ENCODE assay signal across 20 cellular contexts in genomic region chr10:6217621-6218020, GRCh38.
"Had no signal": no experiment of that assay in that cellular context is flagged by ENCODE, and none has a peak within 500 bp of the region (broad histone marks: within the 10 kb centered on the region; RNA-seq: fewer than 3 reads in every experiment).

No MANE protein-coding gene starts in this region.

- H3K4me3 ChIP-seq: adrenal gland, body of pancreas, prostate gland, right lobe of liver, spleen had no signal

- ATAC-seq: activated CD4-positive, alpha-beta T cell treated with anti-CD3 and anti-CD28 coated beads for 36 hours; body of pancreas; right lobe of liver had no signal

- H3K4me3 Mint-ChIP-seq: activated CD4-positive, alpha-beta memory T cell treated with anti-CD3 and anti-CD28 coated beads, Interleukin-2, amount 10 ng/mL, durations not matched to agents 7 days and 5 days; activated CD4-positive, alpha-beta T cell treated with anti-CD3 and anti-CD28 coated beads for 36 hours; activated T-helper 1 cell treated with anti-CD3 and anti-CD28 coated beads, Interleukin-12 subunit alpha, Interleukin-12 subunit beta, Interleukin-2, Interleukin-4 antibody, amounts not matched to agents 30 ng/mL and 10 ng/mL and 1 ng/mL, durations not matched to agents 14 hours and 24 hours and 36 hours; dendritic cell treated with granulocyte-macrophage colony-stimulating factor and Interleukin-4, amounts not matched to agents 40 ng/mL and 50 ng/mL, for 4 days; mesothelial cell of epicardium had no signal

- H3K9me3 Mint-ChIP-seq: activated CD4-positive, alpha-beta memory T cell treated with anti-CD3 and anti-CD28 coated beads, Interleukin-2, amount 10 ng/mL, durations not matched to agents 7 days and 5 days; activated T-helper 1 cell treated with anti-CD3 and anti-CD28 coated beads, Interleukin-12 subunit alpha, Interleukin-12 subunit beta, Interleukin-2, Interleukin-4 antibody, amounts not matched to agents 30 ng/mL and 10 ng/mL and 1 ng/mL, durations not matched to agents 14 hours and 24 hours and 36 hours; dendritic cell treated with granulocyte-macrophage colony-stimulating factor and Interleukin-4, amounts not matched to agents 40 ng/mL and 50 ng/mL, for 4 days; mesothelial cell of epicardium had no signal

- DNase-seq: activated CD4-positive, alpha-beta memory T cell treated with anti-CD3 and anti-CD28 coated beads, Interleukin-2, amount 10 ng/mL, durations not matched to agents 7 days and 5 days; activated CD4-positive, alpha-beta T cell treated with anti-CD3 and anti-CD28 coated beads for 36 hours; activated CD8-positive, alpha-beta memory T cell treated with anti-CD3 and anti-CD28 coated beads, Interleukin-2, amount 50 U/mL, for 4 hours; activated naive CD4-positive, alpha-beta T cell treated with Interleukin-2 at 50 U/mL for 16 hours; adrenal gland; body of pancreas; cerebellar nuclear complex; hippocampal formation; kidney glomerular epithelial cell; spleen; stimulated activated CD4-positive, alpha-beta T cell treated with anti-CD3 and anti-CD28 coated beads, Interleukin-2, amount 100 ng/mL, for 24 hours; stimulated activated naive CD4-positive, alpha-beta T cell; T1000; trophoblast cell; WERI-Rb-1 had no signal

- H3K27me3 ChIP-seq: adrenal gland, body of pancreas, right lobe of liver, spleen had no signal

- H3K36me3 ChIP-seq: WERI-Rb-1 had no signal

- H3K27ac Mint-ChIP-seq: activated CD4-positive, alpha-beta memory T cell treated with anti-CD3 and anti-CD28 coated beads, Interleukin-2, amount 10 ng/mL, durations not matched to agents 7 days and 5 days; activated T-helper 1 cell treated with anti-CD3 and anti-CD28 coated beads, Interleukin-12 subunit alpha, Interleukin-12 subunit beta, Interleukin-2, Interleukin-4 antibody, amounts not matched to agents 30 ng/mL and 10 ng/mL and 1 ng/mL, durations not matched to agents 14 hours and 24 hours and 36 hours; dendritic cell treated with granulocyte-macrophage colony-stimulating factor and Interleukin-4, amounts not matched to agents 40 ng/mL and 50 ng/mL, for 4 days; mesothelial cell of epicardium had no signal

- H3K27ac ChIP-seq: adrenal gland, body of pancreas, prostate gland, right lobe of liver, spleen, WERI-Rb-1 had no signal

- H3K4me1 Mint-ChIP-seq: activated CD4-positive, alpha-beta memory T cell treated with anti-CD3 and anti-CD28 coated beads, Interleukin-2, amount 10 ng/mL, durations not matched to agents 7 days and 5 days; activated CD4-positive, alpha-beta T cell treated with anti-CD3 and anti-CD28 coated beads for 36 hours; mesothelial cell of epicardium had no signal

- H3K27me3 Mint-ChIP-seq: activated CD4-positive, alpha-beta memory T cell treated with anti-CD3 and anti-CD28 coated beads, Interleukin-2, amount 10 ng/mL, durations not matched to agents 7 days and 5 days; activated CD4-positive, alpha-beta T cell treated with anti-CD3 and anti-CD28 coated beads for 36 hours; dendritic cell treated with granulocyte-macrophage colony-stimulating factor and Interleukin-4, amounts not matched to agents 40 ng/mL and 50 ng/mL, for 4 days had no signal

- H3K4me1 ChIP-seq: adrenal gland, body of pancreas, prostate gland, right lobe of liver had no signal

- H3K9me3 ChIP-seq: adrenal gland, body of pancreas, prostate gland, right lobe of liver, spleen had no signal
